Comparison of ENCODE assay signal across 17 cellular contexts in the genomic region with DNA sequence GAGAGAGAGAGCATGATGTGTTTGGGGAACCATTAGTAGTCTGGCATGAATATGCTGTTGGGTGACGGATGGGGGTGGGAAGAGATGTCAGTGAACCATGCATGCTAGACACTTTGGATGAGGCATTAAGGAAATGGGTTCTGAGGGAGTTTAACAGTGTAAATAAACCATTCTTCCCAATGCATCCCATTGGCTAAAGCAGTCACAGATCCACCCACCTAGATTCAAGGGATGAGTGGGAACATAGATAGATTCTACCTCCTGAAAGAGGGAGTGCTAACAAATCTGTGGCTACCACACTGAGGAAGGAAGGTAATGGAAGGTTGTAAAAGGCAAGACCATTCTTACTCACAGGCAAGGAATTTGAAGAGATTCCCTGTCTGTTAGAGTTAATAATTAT.
DNase-seq lines count a peak whose midpoint lies in the region; FAIRE-seq lines count a peak whose summit lies in the region.
"Had no signal": no experiment of that assay in that cellular context is flagged by ENCODE, and none has a peak within 500 bp of the region (broad histone marks: within the 10 kb centered on the region; RNA-seq: fewer than 3 reads in every experiment).

No MANE protein-coding gene starts in this region.

- DNase-seq in Caki2 (ENCODE audit: low read depth) (peak; percentile 82), Daoy (ENCODE audit: low read depth) (peak; percentile 46), SW480 (ENCODE audit: low spot score) (peak; percentile 47), kidney tubule cell (ENCODE audit: low spot score) (peak; percentile 97), NCI-H2081 (lab: John Stamatoyannopoulos, UW) (no peak), SKM-1 (lab: John Stamatoyannopoulos, UW; ENCODE audit: unreplicated experiment) (no peak), urothelium cell line (ENCODE audit: low spot score) (no peak)
- DNase-seq: DMS79 treated with DMSO at 0.1 percent for 48 hours, H7, IMR-90, NCI-H1436 treated with DMSO at 0.1 percent for 48 hours, NCI-H2107, NCI-H345, SHP77, SK-N-SH, T-helper 1 cell had no signal

- in situ Hi-C loops in Caki2 (cut with HindIII; ENCODE audit: low pct_unique_long_range_greater_than_20kb, low sequenced_read_pairs): no loop called here

- FAIRE-seq in urothelium cell line (lab: Jason Lieb, UNC): no peak
- FAIRE-seq: HTR-8/SVneo had no signal

Comparison
In these comparisons a context has a peak if more than half of its experiments do, and no peak if none do; other contexts are left out.
1. DNase-seq: peak in Caki2 (single experiment), Daoy (single experiment), SW480 (single experiment) and kidney tubule cell (single experiment); none in NCI-H2081 (0 of 2), SKM-1 (single experiment) and urothelium cell line (single experiment).